11 cellular contexts compared by ENCODE assay signal in genomic region chr6:39702265-39702664, GRCh38. TPM values are rescaled to one million over a fixed set of nuclear protein-coding genes. Genes with fewer than 3 reads are reported as not detected.
"Had no signal": no experiment of that assay in that cellular context is flagged by ENCODE, and none has a peak within 500 bp of the region (broad histone marks: within the 10 kb centered on the region; RNA-seq: fewer than 3 reads in every experiment).

No MANE protein-coding gene starts in this region.

- H3K27ac ChIP-seq: GM23248 had no signal

- H3K4me1 ChIP-seq: HAP-1 had no signal

- H3K9ac ChIP-seq: GM23248 had no signal

- ATAC-seq: GM23338, HCT116 had no signal

- H2AFZ ChIP-seq: GM23248, GM23338 had no signal

- H3K4me2 ChIP-seq: GM23338 had no signal

- FAIRE-seq: H1, H54 had no signal

- DNase-seq: GM23248, GOT3, H7, H9, HCEC 1CT, HFFc6 had no signal

- H3K36me3 ChIP-seq: HAP-1 had no signal

- H3K9me3 ChIP-seq: HAP-1 had no signal

- H3K4me3 ChIP-seq: GM23248, GM23338, HAP-1 had no signal

RNA-seq across cellular contexts. Expression of gene KIF6, which starts 22.9 kb away (rescaled TPM):
- total RNA-seq: HFFc6 had no signal
